Comparison of ENCODE assay signal across 1 cellular context in the genomic region with DNA sequence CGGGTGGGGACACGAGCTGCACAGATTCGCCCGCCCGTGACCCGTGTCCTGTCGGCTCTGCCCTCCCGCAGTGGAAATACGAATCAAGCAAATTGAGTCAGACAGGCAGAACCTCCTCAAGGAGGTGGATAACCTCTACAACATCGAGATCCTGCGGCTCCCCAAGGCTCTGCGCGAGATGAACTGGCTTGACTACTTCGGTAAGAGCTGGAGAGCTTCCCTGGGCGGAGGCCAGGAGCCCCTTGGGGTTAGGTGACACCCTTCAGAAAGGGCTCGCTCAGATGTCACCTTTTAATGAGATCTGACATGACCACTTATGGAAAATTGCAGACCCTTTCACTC.
TF ChIP-seq lines count a peak whose summit lies in the region.

No MANE protein-coding gene starts in this region.

TF ChIP-seq in HepG2, 621 proteins besides CTCF, POLR2A, EP300 and RAD21:
- TF ChIP-seq ZNF660 (CRISPR knock-in tag; IDR thresholded peaks at IDR 0.05; ENCODE audit: borderline replicate concordance, low read depth), result 0 out of 2 replicates have a peak, but pooled peaks have one; percentile 22
- no peak for TF ChIP-seq ZNF713 (CRISPR knock-in tag; IDR thresholded peaks at IDR 0.05)
- 0 out of 2 replicates have a peak, but pooled peaks have one; percentile 7 for TF ChIP-seq ZNF543 (CRISPR knock-in tag; IDR thresholded peaks at IDR 0.05)
- 0 out of 2 replicates have a peak, but pooled peaks have one; percentile 49 for TF ChIP-seq ZNF678 (CRISPR knock-in tag; IDR thresholded peaks at IDR 0.05)
